In genomic region chr2:54570925-54571694, GRCh38 we compare ENCODE assay signal across 8 cellular contexts.
DNase-seq lines count a peak whose midpoint lies in the region; ATAC-seq, FAIRE-seq and TF ChIP-seq lines count a peak whose summit lies in the region.

No MANE protein-coding gene starts in this region.

- CTCF ChIA-PET in activated naive CD4-positive, alpha-beta T cell treated with anti-CD3 and anti-CD28 coated beads, Interleukin-2, amount 10 ng/mL, durations not matched to agents 7 days and 5 days (lab: Charles Lee): interaction anchor here (2.5 to 2.8 kb wide), 2 partner anchors 12 to 47 kb away, joined by 9 to 20 read pairs; no protein-coding TSS in a partner anchor

- H3K4me3 Mint-ChIP-seq in CD14-positive monocyte: peak overlapping the region; percentile 47 to 68
- peak overlapping the region; percentile 71 for H3K4me3 Mint-ChIP-seq in activated naive CD4-positive, alpha-beta T cell treated with anti-CD3 and anti-CD28 coated beads, Interleukin-2, amount 10 ng/mL, durations not matched to agents 7 days and 5 days

- no peaks in the 10 kb centered on the region for H3K27me3 ChIP-seq in right cardiac atrium (ENCODE audit: control insufficient read depth, insufficient read depth)

- no peak overlapping the region for H3K4me3 ChIP-seq in right cardiac atrium (ENCODE audit: low read length)

- peaks cover 31% of the 10 kb centered on the region for H3K4me1 ChIP-seq in right cardiac atrium (ENCODE audit: control insufficient read depth, insufficient read depth, low read length)

- 5% methylated on average over 10 of the region's 10 CpGs for WGBS in right cardiac atrium

- peaks cover 85% of the 10 kb centered on the region for H3K4me1 Mint-ChIP-seq in CD14-positive monocyte
- peaks cover 93% of the 10 kb centered on the region for H3K4me1 Mint-ChIP-seq in activated naive CD4-positive, alpha-beta T cell treated with anti-CD3 and anti-CD28 coated beads, Interleukin-2, amount 10 ng/mL, durations not matched to agents 7 days and 5 days

- H3K27ac Mint-ChIP-seq in CD14-positive monocyte: peak overlapping the region in 6 of 7 donors; percentile 52 to 90 (median 78)
- peak overlapping the region; percentile 94 for H3K27ac Mint-ChIP-seq in activated naive CD4-positive, alpha-beta T cell treated with anti-CD3 and anti-CD28 coated beads, Interleukin-2, amount 10 ng/mL, durations not matched to agents 7 days and 5 days

- H3K27ac ChIP-seq in right cardiac atrium (ENCODE audit: low read length): peak overlapping the region; percentile 9

- peak; percentile 47 for ATAC-seq in GM19043 (IDR thresholded peaks at IDR 0.05; ENCODE audit: low read depth, unreplicated experiment)
- ATAC-seq in HG03159 (IDR thresholded peaks at IDR 0.05; ENCODE audit: unreplicated experiment): peak; percentile 56
- peak; percentile 48 to 74 for ATAC-seq in right cardiac atrium

- peaks cover 0 to 14% of the 10 kb centered on the region in 2 donors for H3K36me3 Mint-ChIP-seq in CD14-positive monocyte
- peaks cover 31% of the 10 kb centered on the region for H3K36me3 Mint-ChIP-seq in activated naive CD4-positive, alpha-beta T cell treated with anti-CD3 and anti-CD28 coated beads, Interleukin-2, amount 10 ng/mL, durations not matched to agents 7 days and 5 days

- peaks cover 0 to 2% (median 0%) of the 10 kb centered on the region in 3 donors for H3K27me3 Mint-ChIP-seq in CD14-positive monocyte (ENCODE audit: low read depth in 3 of 3)
- H3K27me3 Mint-ChIP-seq in activated naive CD4-positive, alpha-beta T cell treated with anti-CD3 and anti-CD28 coated beads, Interleukin-2, amount 10 ng/mL, durations not matched to agents 7 days and 5 days: no peaks in the 10 kb centered on the region

- H3K9me3 ChIP-seq in right cardiac atrium (ENCODE audit: control insufficient read depth, low read length): no peaks in the 10 kb centered on the region

- peak; percentile 63 for DNase-seq in CD14-positive monocyte (ENCODE audit: low spot score)
- peak; percentile 89 for DNase-seq in RCC 7860 (ENCODE audit: low spot score)
- peak; percentile 82 for DNase-seq in activated naive CD4-positive, alpha-beta T cell treated with anti-CD3 and anti-CD28 coated beads, Interleukin-2, amount 10 ng/mL, durations not matched to agents 7 days and 5 days
- peak in 2 of 3 donors; percentile 41 to 61 for DNase-seq in right cardiac atrium
- DNase-seq in stimulated activated CD4-positive, alpha-beta T cell treated with anti-CD3 and anti-CD28 coated beads, Interleukin-4, amount 100 ng/mL, for 1 hour: peak; percentile 52
- no peak for DNase-seq in amniotic stem cell (lab: John Stamatoyannopoulos, UW)

- no peak for TF ChIP-seq CTCF in CD14-positive monocyte (IDR thresholded peaks at IDR 0.05)

- peaks cover 0 to 2% (median 0%) of the 10 kb centered on the region in 7 donors for H3K9me3 Mint-ChIP-seq in CD14-positive monocyte
- no peaks in the 10 kb centered on the region for H3K9me3 Mint-ChIP-seq in activated naive CD4-positive, alpha-beta T cell treated with anti-CD3 and anti-CD28 coated beads, Interleukin-2, amount 10 ng/mL, durations not matched to agents 7 days and 5 days

- intact Hi-C loops in CD14-positive monocyte (cut with micrococcal nuclease) (loop anchor here (5.0 to 10.0 kb wide), 2 partner anchors 46 to 49 kb away; no protein-coding TSS in a partner anchor), right cardiac atrium (cut with DNase I) (no loop called here)

- peak; percentile 89 for FAIRE-seq in RCC 7860 (lab: Jason Lieb, UNC)

Comparison
In these comparisons a context has a peak if more than half of its experiments do, and no peak if none do; other contexts are left out.
1. intact Hi-C loops: an anchor here in CD14-positive monocyte (5.0 to 10.0 kb wide); none called in right cardiac atrium.